32 cellular contexts compared by ENCODE assay signal in the genomic region with DNA sequence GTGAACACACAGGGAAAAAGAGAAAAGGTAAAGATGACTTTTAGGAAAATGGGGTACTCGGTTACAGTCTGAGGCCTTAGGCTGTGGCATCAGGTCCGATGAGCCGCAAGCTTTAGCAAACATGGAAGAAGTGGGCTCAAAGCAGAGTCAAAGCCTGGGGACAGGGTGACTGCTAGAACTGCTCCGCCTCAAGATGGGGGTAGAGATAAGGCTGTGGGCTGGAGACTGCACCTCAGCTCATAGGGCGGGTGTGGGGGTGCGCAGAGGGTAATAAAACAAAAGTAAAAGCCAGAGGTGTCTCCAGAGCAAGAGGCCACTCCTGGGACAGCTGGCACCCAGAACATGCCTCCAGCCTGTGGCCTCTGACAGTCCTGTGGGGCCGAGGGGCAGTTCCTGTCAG. TPM values are rescaled to one million over a fixed set of nuclear protein-coding genes. Genes with fewer than 3 reads are reported as not detected.
"Had no signal": no experiment of that assay in that cellular context is flagged by ENCODE, and none has a peak within 500 bp of the region (broad histone marks: within the 10 kb centered on the region; RNA-seq: fewer than 3 reads in every experiment).

No MANE protein-coding gene starts in this region.

- H3K27me3 Mint-ChIP-seq: activated CD4-positive, alpha-beta T cell treated with anti-CD3 and anti-CD28 coated beads, Interleukin-2, amount 10 ng/mL, durations not matched to agents 24 days and 14 days; activated naive CD8-positive, alpha-beta T cell had no signal

- H3K9me3 Mint-ChIP-seq: activated CD4-positive, alpha-beta memory T cell treated with anti-CD3 and anti-CD28 coated beads for 36 hours; activated CD4-positive, alpha-beta T cell treated with anti-CD3 and anti-CD28 coated beads, Interleukin-2, amount 10 ng/mL, durations not matched to agents 24 days and 14 days; central memory CD8-positive, alpha-beta T cell; nephron progenitor cell; stimulated activated memory B cell treated with anti-CD40 and anti-IgM and Interleukin-4, amounts not matched to agents 10 μg/mL and 1 μg/mL and 100 μg/mL, for 72 hours; T-helper 1 cell treated with Interleukin-12 subunit alpha and Interleukin-12 subunit beta and Interleukin-4 antibody, amounts not matched to agents 30 μg/mL and 1 μg/mL, for 36 hours had no signal

- DNase-seq: activated CD4-positive, alpha-beta memory T cell treated with anti-CD3 and anti-CD28 coated beads for 36 hours; activated CD4-positive, alpha-beta T cell treated with anti-CD3 and anti-CD28 coated beads, Interleukin-2, amount 10 ng/mL, durations not matched to agents 24 days and 14 days; activated CD4-positive, CD25-positive, alpha-beta regulatory T cell treated with anti-CD3 and anti-CD28 coated beads, Interleukin-2, amount 50 U/mL, for 72 hours; activated T-cell treated with anti-CD3 and anti-CD28 coated beads, Interleukin-2, amount 50 U/mL, for 1 hour; anterior cingulate cortex; dermis blood vessel endothelial cell; effector CD4-positive, alpha-beta T cell; esophagus squamous epithelium; foreskin melanocyte; heart right ventricle; left lung; mesendoderm; nephron progenitor cell; ovary; sigmoid colon; small intestine; stimulated activated CD4-positive, alpha-beta T cell treated with anti-CD3 and anti-CD28 coated beads, Interleukin-4, amount 100 ng/mL, for 24 hours; SW 1271; T-helper 9 cell; tibial artery had no signal

- H3K4me1 Mint-ChIP-seq: activated CD4-positive, alpha-beta T cell treated with anti-CD3 and anti-CD28 coated beads, Interleukin-2, amount 10 ng/mL, durations not matched to agents 24 days and 14 days; stimulated activated memory B cell treated with anti-CD40 and anti-IgM and Interleukin-4, amounts not matched to agents 10 μg/mL and 1 μg/mL and 100 μg/mL, for 72 hours had no signal

- H3K4me3 Mint-ChIP-seq: activated CD4-positive, alpha-beta memory T cell treated with anti-CD3 and anti-CD28 coated beads for 36 hours; activated CD4-positive, alpha-beta T cell treated with anti-CD3 and anti-CD28 coated beads, Interleukin-2, amount 10 ng/mL, durations not matched to agents 24 days and 14 days; activated naive CD8-positive, alpha-beta T cell; central memory CD8-positive, alpha-beta T cell; nephron progenitor cell; stimulated activated memory B cell treated with anti-CD40 and anti-IgM and Interleukin-4, amounts not matched to agents 10 μg/mL and 1 μg/mL and 100 μg/mL, for 72 hours; T-helper 1 cell treated with Interleukin-12 subunit alpha and Interleukin-12 subunit beta and Interleukin-4 antibody, amounts not matched to agents 30 μg/mL and 1 μg/mL, for 36 hours had no signal

- H3K36me3 ChIP-seq: esophagus squamous epithelium, heart right ventricle, left lung, neutrophil, ovary, sigmoid colon, suprapubic skin, tibial artery had no signal

- H3K36me3 Mint-ChIP-seq: activated CD4-positive, alpha-beta memory T cell treated with anti-CD3 and anti-CD28 coated beads for 36 hours; activated naive CD8-positive, alpha-beta T cell; stimulated activated memory B cell treated with anti-CD40 and anti-IgM and Interleukin-4, amounts not matched to agents 10 μg/mL and 1 μg/mL and 100 μg/mL, for 72 hours had no signal

- H3K27ac ChIP-seq: epithelial cell of prostate, esophagus squamous epithelium, heart right ventricle, left lung, neutrophil, ovary, sigmoid colon, suprapubic skin, tibial artery, VCaP had no signal

- H3K4me3 ChIP-seq: esophagus squamous epithelium, heart right ventricle, left lung, lung, ovary, sigmoid colon, suprapubic skin, tibial artery had no signal

- H3K9me3 ChIP-seq: esophagus squamous epithelium, heart right ventricle, left lung, neutrophil, ovary, sigmoid colon, suprapubic skin, tibial artery had no signal

- H3K27ac Mint-ChIP-seq: activated CD4-positive, alpha-beta memory T cell treated with anti-CD3 and anti-CD28 coated beads for 36 hours; activated CD4-positive, alpha-beta T cell treated with anti-CD3 and anti-CD28 coated beads, Interleukin-2, amount 10 ng/mL, durations not matched to agents 24 days and 14 days; activated naive CD8-positive, alpha-beta T cell; progenitor cell of endocrine pancreas; stimulated activated memory B cell treated with anti-CD40 and anti-IgM and Interleukin-4, amounts not matched to agents 10 μg/mL and 1 μg/mL and 100 μg/mL, for 72 hours; T-helper 1 cell treated with Interleukin-12 subunit alpha and Interleukin-12 subunit beta and Interleukin-4 antibody, amounts not matched to agents 30 μg/mL and 1 μg/mL, for 36 hours had no signal

- H3K27me3 ChIP-seq: ovary, tibial artery had no signal

- H3K4me1 ChIP-seq: esophagus squamous epithelium, heart right ventricle, left lung, sigmoid colon, suprapubic skin, tibial artery had no signal

- ATAC-seq: heart right ventricle; left lung; stimulated activated memory B cell treated with anti-CD40 and anti-IgM and Interleukin-4, amounts not matched to agents 10 μg/mL and 1 μg/mL and 100 μg/mL, for 72 hours had no signal

RNA-seq across cellular contexts. Expression of a gene that starts 21.3 kb away (rescaled TPM):
- total RNA-seq: activated CD4-positive, alpha-beta memory T cell treated with anti-CD3 and anti-CD28 coated beads for 36 hours; activated CD4-positive, alpha-beta T cell treated with anti-CD3 and anti-CD28 coated beads, Interleukin-2, amount 10 ng/mL, durations not matched to agents 24 days and 14 days; bronchial epithelial cell; esophagus squamous epithelium; glomerular endothelial cell; suprapubic skin had no signal
